Comparison of ENCODE assay signal across 24 cellular contexts in the genomic region with DNA sequence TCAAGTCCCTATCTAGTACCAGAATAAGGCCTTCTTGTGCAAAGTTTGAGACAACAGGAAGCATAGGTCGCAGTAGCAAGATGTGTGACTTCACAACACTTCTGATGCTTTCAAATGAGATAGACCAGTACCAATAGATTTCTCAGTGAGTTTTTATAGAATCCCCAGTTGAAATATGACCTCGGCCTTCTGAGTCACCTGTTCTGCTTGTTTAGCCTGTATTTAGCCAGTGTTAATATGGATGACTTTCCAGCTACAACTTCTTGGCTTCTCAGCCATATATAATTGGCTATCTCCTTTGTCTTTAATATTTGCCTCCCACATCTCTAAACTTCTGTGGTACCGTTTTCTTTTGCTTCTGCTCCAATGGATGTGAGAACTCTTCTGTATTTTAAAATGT.
"Had no signal": no experiment of that assay in that cellular context is flagged by ENCODE, and none has a peak within 500 bp of the region (broad histone marks: within the 10 kb centered on the region; RNA-seq: fewer than 3 reads in every experiment).

No MANE protein-coding gene starts in this region.

- H3K36me3 ChIP-seq: MG63, SJCRH30 had no signal

- H3K27ac ChIP-seq: KMS-11, RWPE1, SJCRH30 had no signal

- ATAC-seq: K562, Panc1, Right ventricle myocardium inferior, SK-N-SH treated with all-trans-retinoic acid at 6 μM for 48 hours had no signal

- H3K4me3 ChIP-seq: K562, MG63, SJCRH30 had no signal

- DNase-seq: Kasumi-1, MG63, NCI-H1092, NCI-H1105 treated with DMSO at 0.1 percent for 48 hours, NCI-H1436 treated with DMSO at 0.1 percent for 48 hours, NCI-H1694, NCI-H187 treated with DMSO at 0.1 percent for 48 hours, NCI-H2029 treated with DMSO at 0.1 percent for 48 hours, NCI-H2171, NCI-H226, NCI-H446, NCI-H510A, NCI-H524 treated with DMSO at 0.1 percent for 48 hours, NCI-H69, NCI-H774, SHP77 treated with DMSO at 0.1 percent for 48 hours, T-helper 1 cell had no signal

- H3K4me1 ChIP-seq: SJCRH30 had no signal

- H3K27me3 ChIP-seq: MG63, SJCRH30 had no signal

- H3K9me3 ChIP-seq: MG63, SJCRH30 had no signal
